In the genomic region with DNA sequence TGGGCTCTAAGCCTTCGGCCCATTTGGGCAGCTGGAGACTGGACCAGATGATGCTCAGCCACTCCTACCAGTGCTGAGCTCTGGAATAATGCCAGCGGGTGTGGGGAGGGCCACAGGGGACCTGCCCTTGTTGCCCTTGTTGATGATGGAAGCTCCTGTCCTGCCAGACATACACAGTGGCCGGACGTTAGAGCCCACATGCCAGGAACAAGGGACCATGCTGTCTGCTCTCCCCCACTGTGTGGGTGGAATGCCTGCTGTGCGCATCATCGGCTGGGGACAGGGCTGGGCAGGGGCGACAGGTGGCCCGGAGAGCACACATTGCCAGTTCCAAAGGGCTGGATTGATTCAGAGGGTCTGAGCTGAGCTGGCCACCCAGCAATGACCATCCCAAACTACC, we compare ENCODE assay signal across 1 cellular context.
TF ChIP-seq lines count a peak whose summit lies in the region.

No MANE protein-coding gene starts in this region.

TF ChIP-seq in HepG2, 621 proteins besides CTCF, POLR2A, EP300 and RAD21:
- TF ChIP-seq ZBTB20 (CRISPR knock-in tag; IDR thresholded peaks at IDR 0.05; ENCODE audit: borderline replicate concordance, low read depth) (no peak), HOXA5 (CRISPR knock-in tag; IDR thresholded peaks at IDR 0.05) (no peak)
